1 cellular context compared by ENCODE assay signal in the genomic region with DNA sequence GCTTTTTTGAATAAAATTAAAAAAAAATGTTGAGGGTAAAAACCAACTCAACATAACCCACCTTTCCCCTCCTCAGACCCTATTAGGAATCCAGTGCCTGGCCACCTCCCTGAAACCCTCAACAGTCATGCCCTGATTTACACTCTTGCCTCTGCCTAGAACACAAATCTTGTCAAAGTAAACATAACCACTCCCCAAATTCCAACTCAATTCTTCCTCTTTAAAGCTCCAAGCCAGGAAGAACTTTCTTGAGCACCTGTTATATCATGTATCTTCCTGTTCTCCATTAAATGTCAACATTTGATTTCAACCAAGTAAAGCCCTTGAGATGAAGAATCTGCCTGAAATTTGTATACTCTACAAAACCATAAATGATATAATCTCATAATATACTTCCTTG.
TF ChIP-seq lines count a peak whose summit lies in the region.

No MANE protein-coding gene starts in this region.

TF ChIP-seq in A549, 52 proteins besides CTCF, POLR2A, EP300 and RAD21 (continued from another document):
- TF ChIP-seq FOXS1 (CRISPR knock-in tag; IDR thresholded peaks at IDR 0.05) (no peak), HDAC2 (IDR thresholded peaks at IDR 0.05) (no peak), CBX2 (IDR thresholded peaks at IDR 0.05; ENCODE audit: borderline replicate concordance, low read depth) (no peak)
- TF ChIP-seq, protein P1, sequence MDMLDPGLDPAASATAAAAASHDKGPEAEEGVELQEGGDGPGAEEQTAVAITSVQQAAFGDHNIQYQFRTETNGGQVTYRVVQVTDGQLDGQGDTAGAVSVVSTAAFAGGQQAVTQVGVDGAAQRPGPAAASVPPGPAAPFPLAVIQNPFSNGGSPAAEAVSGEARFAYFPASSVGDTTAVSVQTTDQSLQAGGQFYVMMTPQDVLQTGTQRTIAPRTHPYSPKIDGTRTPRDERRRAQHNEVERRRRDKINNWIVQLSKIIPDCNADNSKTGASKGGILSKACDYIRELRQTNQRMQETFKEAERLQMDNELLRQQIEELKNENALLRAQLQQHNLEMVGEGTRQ (IDR thresholded peaks at IDR 0.05), result no peak
- TF ChIP-seq, protein P2, sequence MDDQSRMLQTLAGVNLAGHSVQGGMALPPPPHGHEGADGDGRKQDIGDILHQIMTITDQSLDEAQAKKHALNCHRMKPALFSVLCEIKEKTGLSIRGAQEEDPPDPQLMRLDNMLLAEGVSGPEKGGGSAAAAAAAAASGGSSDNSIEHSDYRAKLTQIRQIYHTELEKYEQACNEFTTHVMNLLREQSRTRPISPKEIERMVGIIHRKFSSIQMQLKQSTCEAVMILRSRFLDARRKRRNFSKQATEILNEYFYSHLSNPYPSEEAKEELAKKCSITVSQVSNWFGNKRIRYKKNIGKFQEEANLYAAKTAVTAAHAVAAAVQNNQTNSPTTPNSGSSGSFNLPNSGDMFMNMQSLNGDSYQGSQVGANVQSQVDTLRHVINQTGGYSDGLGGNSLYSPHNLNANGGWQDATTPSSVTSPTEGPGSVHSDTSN (IDR thresholded peaks at IDR 0.05), result no peak
- TF ChIP-seq, protein P3, sequence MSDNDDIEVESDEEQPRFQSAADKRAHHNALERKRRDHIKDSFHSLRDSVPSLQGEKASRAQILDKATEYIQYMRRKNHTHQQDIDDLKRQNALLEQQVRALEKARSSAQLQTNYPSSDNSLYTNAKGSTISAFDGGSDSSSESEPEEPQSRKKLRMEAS (IDR thresholded peaks at IDR 0.05), result no peak
- TF ChIP-seq, protein P4, sequence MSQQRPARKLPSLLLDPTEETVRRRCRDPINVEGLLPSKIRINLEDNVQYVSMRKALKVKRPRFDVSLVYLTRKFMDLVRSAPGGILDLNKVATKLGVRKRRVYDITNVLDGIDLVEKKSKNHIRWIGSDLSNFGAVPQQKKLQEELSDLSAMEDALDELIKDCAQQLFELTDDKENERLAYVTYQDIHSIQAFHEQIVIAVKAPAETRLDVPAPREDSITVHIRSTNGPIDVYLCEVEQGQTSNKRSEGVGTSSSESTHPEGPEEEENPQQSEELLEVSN (IDR thresholded peaks at IDR 0.05; ENCODE audit: borderline replicate concordance, low read depth), result no peak
- TF ChIP-seq, protein P5, sequence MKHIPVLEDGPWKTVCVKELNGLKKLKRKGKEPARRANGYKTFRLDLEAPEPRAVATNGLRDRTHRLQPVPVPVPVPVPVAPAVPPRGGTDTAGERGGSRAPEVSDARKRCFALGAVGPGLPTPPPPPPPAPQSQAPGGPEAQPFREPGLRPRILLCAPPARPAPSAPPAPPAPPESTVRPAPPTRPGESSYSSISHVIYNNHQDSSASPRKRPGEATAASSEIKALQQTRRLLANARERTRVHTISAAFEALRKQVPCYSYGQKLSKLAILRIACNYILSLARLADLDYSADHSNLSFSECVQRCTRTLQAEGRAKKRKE (CRISPR knock-in tag; IDR thresholded peaks at IDR 0.05; ENCODE audit: low read depth), result no peak
